Comparison of ENCODE assay signal across 16 cellular contexts in genomic region chr12:101666017-101666728, GRCh38. TPM values are rescaled to one million over a fixed set of nuclear protein-coding genes. Genes with fewer than 3 reads are reported as not detected.
DNase-seq lines count a peak whose midpoint lies in the region; ATAC-seq and TF ChIP-seq lines count a peak whose summit lies in the region.
"Had no signal": no experiment of that assay in that cellular context is flagged by ENCODE, and none has a peak within 500 bp of the region (broad histone marks: within the 10 kb centered on the region; RNA-seq: fewer than 3 reads in every experiment).

No MANE protein-coding gene starts in this region.

- intact Hi-C loops in gastrocnemius medialis (cut with DNase I; ENCODE audit: low total_unique reads): no loop called here

- H3K4me2 ChIP-seq in BLaER1: peak overlapping the region; percentile 43
- H3K4me2 ChIP-seq: PC-9 had no signal

- H3K9me3 ChIP-seq in BLaER1 (no peaks in the 10 kb centered on the region), gastrocnemius medialis (no peaks in the 10 kb centered on the region)

- H3K36me3 ChIP-seq in BLaER1 (no peaks in the 10 kb centered on the region), gastrocnemius medialis (peaks cover 2 to 93% of the 10 kb centered on the region in 2 donors)

- peak in 31 of 58 donors; percentile 9 to 81 (median 37) for DNase-seq in anterior cingulate cortex (lab: John Stamatoyannopoulos, UW)
- peak; percentile 50 for DNase-seq in left kidney (ENCODE audit: low read depth, low spot score)
- DNase-seq in gastrocnemius medialis: no peak
- DNase-seq in DMS153 (lab: John Stamatoyannopoulos, UW): no peak
- DNase-seq in COLO668 (lab: John Stamatoyannopoulos, UW; ENCODE audit: unreplicated experiment): no peak
- DNase-seq: CD4-positive, CD25-positive, alpha-beta regulatory T cell; DMS79 treated with DMSO at 0.1 percent for 48 hours; GM23248; NCI-H1436 treated with DMSO at 0.1 percent for 48 hours; NCI-H2081; NCI-H2227 treated with DMSO at 0.1 percent for 48 hours; NK-92 treated with Interleukin-12 subunit alpha and Interleukin-12 subunit beta, amount 100 ng/mL, for 24 hours; PC-9 had no signal

- no peak overlapping the region for H3K4me3 ChIP-seq in BLaER1
- H3K4me3 ChIP-seq in gastrocnemius medialis: no peak overlapping the region
- H3K4me3 ChIP-seq: GM23248, PC-9 had no signal

- ATAC-seq in gastrocnemius medialis: peak in 1 of 2 donors; percentile 10
- ATAC-seq in GM19452 (IDR thresholded peaks at IDR 0.05; ENCODE audit: unreplicated experiment): no peak
- no peak for ATAC-seq in GM19023 (IDR thresholded peaks at IDR 0.05; ENCODE audit: unreplicated experiment)

- no peaks in the 10 kb centered on the region for H4K20me1 ChIP-seq in BLaER1

- H3K9ac ChIP-seq in BLaER1: no peak overlapping the region
- H3K9ac ChIP-seq: GM23248 had no signal

- H3K27me3 ChIP-seq in BLaER1: no peaks in the 10 kb centered on the region
- H3K27me3 ChIP-seq in gastrocnemius medialis: no peaks in the 10 kb centered on the region

- no peak for TF ChIP-seq CTCF in gastrocnemius medialis (IDR thresholded peaks at IDR 0.05 in 4 of 5, conservative IDR thresholded peaks at IDR 0.05 in 1 of 5)

- H3K27ac ChIP-seq in BLaER1: no peak overlapping the region
- peak overlapping the region; percentile 19 to 53 (median 35) for H3K27ac ChIP-seq in gastrocnemius medialis
- H3K27ac ChIP-seq: GM23248, PC-9 had no signal

- in situ Hi-C loops in gastrocnemius medialis (cut with MboI; ENCODE audit: low sequenced_read_pairs in 4 of 4): no loop called here

- peaks cover 17% of the 10 kb centered on the region for H3K4me1 ChIP-seq in BLaER1
- peaks cover 0 to 26% of the 10 kb centered on the region in 2 donors for H3K4me1 ChIP-seq in gastrocnemius medialis

- TF ChIP-seq POLR2A in gastrocnemius medialis (IDR thresholded peaks at IDR 0.05): no peak

RNA-seq across cellular contexts. Expression of gene CHPT1, which starts 31.3 kb away (rescaled TPM):
- 10 to 100 TPM; 32.3 to 67.3 (median 36.1) TPM for total RNA-seq in gastrocnemius medialis

Comparison
In these comparisons a context has a peak if more than half of its experiments do, and no peak if none do; other contexts are left out.
1. DNase-seq: peak in anterior cingulate cortex (31 of 58) and left kidney (single experiment); none in gastrocnemius medialis (0 of 2), DMS153 (single experiment) and COLO668 (single experiment).